8 cellular contexts compared by ENCODE assay signal in the genomic region with DNA sequence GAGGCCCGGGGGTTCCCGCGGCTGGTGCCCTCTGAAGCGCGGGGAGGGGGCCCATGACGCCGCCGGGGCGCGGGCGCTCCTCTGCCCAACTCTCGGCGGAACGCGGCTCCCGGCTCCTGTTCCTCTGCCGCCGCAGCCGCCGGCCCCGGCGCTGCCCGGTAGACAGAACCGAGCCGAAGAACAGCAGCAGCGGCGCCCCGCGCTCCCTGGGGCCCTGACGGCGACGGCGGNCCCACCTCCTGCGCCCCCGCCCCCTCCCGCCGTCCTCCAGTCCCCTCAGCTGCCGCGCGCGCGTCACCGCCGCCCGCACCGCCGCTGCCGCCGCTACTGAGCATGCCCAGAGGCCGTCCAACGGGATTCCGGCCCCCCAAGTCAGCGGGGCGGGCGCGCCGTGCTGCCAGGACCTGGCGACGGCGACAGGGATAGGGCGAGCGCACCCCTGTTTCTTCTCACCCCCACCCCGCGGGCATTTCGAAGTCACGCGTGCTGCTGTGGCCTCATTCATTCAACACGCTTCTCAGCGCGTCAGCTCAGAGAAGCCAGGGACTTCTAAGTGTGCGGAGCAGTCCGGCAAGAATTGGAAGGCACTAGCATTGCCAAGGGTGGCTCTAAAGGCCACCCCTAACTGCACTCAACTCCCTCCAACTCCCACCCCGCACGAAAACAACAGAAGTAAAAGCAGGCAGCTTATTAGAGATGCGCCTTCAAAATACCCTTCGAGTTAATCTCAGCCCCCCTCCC. TPM values are rescaled to one million over a fixed set of nuclear protein-coding genes. Genes with fewer than 3 reads are reported as not detected.
DNase-seq lines count a peak whose midpoint lies in the region; ATAC-seq and TF ChIP-seq lines count a peak whose summit lies in the region.

TSS of gene IPMK (minus strand) at position 182 of the 741 bp plus-strand sequence. CDS start 283 bp downstream, outside the sequence.

- WGBS in mammary epithelial cell (ENCODE audit: low coverage, missing lambda C conversion rate), result 0% methylated on average over 14 of the region's 76 CpGs

- H2AFZ ChIP-seq in mammary epithelial cell (ENCODE audit: low read depth, low read length), result peak within 1 kb of the TSS; percentile 100

- intact Hi-C loops in A673 (cut with micrococcal nuclease; ENCODE audit: unreplicated experiment) (no loop called here), mammary epithelial cell (cut with micrococcal nuclease) (loop anchor here (5.0 kb wide), 2 partner anchors 41 to 571 kb away; no protein-coding TSS in a partner anchor)

- in situ Hi-C loops in mammary epithelial cell (cut with MboI; ENCODE audit: low sequenced_read_pairs in 2 of 2), result no loop called here

- H3K36me3 ChIP-seq in A673 (ENCODE audit: insufficient read depth, low read length, poor library complexity, severe bottlenecking), result no peaks in the 10 kb centered on the region
- H3K36me3 ChIP-seq in mammary epithelial cell (ENCODE audit: insufficient read depth, low read length), result no peaks in the 10 kb centered on the region

- H4K20me1 ChIP-seq in mammary epithelial cell (ENCODE audit: insufficient read depth, low read length), result no peaks in the 10 kb centered on the region

- peak; percentile 93 for DNase-seq in A673 (ENCODE audit: low spot score)
- DNase-seq in NCI-H2196 (lab: John Stamatoyannopoulos, UW; ENCODE audit: unreplicated experiment), result peak; percentile 77
- peak; percentile 93 for DNase-seq in WTC11 (ENCODE audit: low spot score)
- peak; percentile 90 for DNase-seq in mammary epithelial cell
- DNase-seq in iris pigment epithelial cell (ENCODE audit: low read depth), result peak; percentile 94
- peak; percentile 92 for DNase-seq in stimulated activated CD4-positive, alpha-beta T cell treated with anti-CD3 and anti-CD28 coated beads, Interleukin-12 subunit alpha, Interleukin-12 subunit beta, amount 100 ng/mL, for 4 hours

- peak within 1 kb of the TSS; percentile 96 for H3K27ac Mint-ChIP-seq in WTC11

- no peaks in the 10 kb centered on the region for H3K27me3 ChIP-seq in A673 (replicated peaks; ENCODE audit: insufficient read depth, low read depth, low read length, poor library complexity)
- no peaks in the 10 kb centered on the region for H3K27me3 ChIP-seq in mammary epithelial cell (ENCODE audit: insufficient read depth, low read length)

- TF ChIP-seq CTCF in A673 (conservative IDR thresholded peaks at IDR 0.05; ENCODE audit: low read depth, low read length), result no peak
- no peak for TF ChIP-seq CTCF in WTC11 (IDR thresholded peaks at IDR 0.05)
- TF ChIP-seq CTCF in mammary epithelial cell (conservative IDR thresholded peaks at IDR 0.05 in 1 of 2, IDR thresholded peaks at IDR 0.05 in 1 of 2; ENCODE audit: extremely low read depth in 1 of 2, insufficient read depth in 1 of 2, low read depth in 1 of 2, low read length in 2 of 2), result no peak

- H3K4me1 ChIP-seq in A673 (ENCODE audit: insufficient read depth, low read length, poor library complexity, severe bottlenecking) (peaks cover 18% of the 10 kb centered on the region), mammary epithelial cell (ENCODE audit: insufficient read depth, low read length) (peaks cover 8% of the 10 kb centered on the region)

- H3K36me3 Mint-ChIP-seq in WTC11, result peaks cover 5% of the 10 kb centered on the region; the same call in 1 of the 2 replicates

- ATAC-seq in GM18861 (IDR thresholded peaks at IDR 0.05; ENCODE audit: unreplicated experiment), result peak; percentile 41
- peak; percentile 57 for ATAC-seq in HG03095 (IDR thresholded peaks at IDR 0.05; ENCODE audit: unreplicated experiment)
- ATAC-seq in WTC11, result peak; percentile 62

- H3K27me3 Mint-ChIP-seq in WTC11 (ENCODE audit: low read depth), result no peaks in the 10 kb centered on the region

- CTCF ChIA-PET in A673 (lab: Charles Lee), result interaction anchor here (1.3 kb wide), 1 partner anchor 24 kb away, joined by 3 read pairs; no protein-coding TSS in a partner anchor
- CTCF ChIA-PET in WTC11 (lab: Charles Lee), result interaction anchor here (1.4 to 2.0 kb wide), 2 partner anchors 24 to 67 kb away, joined by 5 read pairs; partner anchors contain the start of gene UBE2D1
- CTCF ChIA-PET in mammary epithelial cell (lab: Charles Lee; ENCODE audit: low non-redundant PET), result no interaction called here

- peak within 1 kb of the TSS; percentile 96 for H3K4me2 ChIP-seq in mammary epithelial cell (ENCODE audit: insufficient read depth, low read depth, low read length)

- POLR2A ChIA-PET in A673 (lab: Charles Lee; ENCODE audit: low non-redundant PET) (no interaction called here), WTC11 (lab: Charles Lee) (interaction anchor here (1.4 kb wide), 1 partner anchor 23 kb away, joined by 5 read pairs; no protein-coding TSS in a partner anchor)

- BruUV-seq in A673 (replicated peaks; lab: Mats Ljungman, UMichigan), result no TSS peak
- no TSS peak for BruUV-seq in mammary epithelial cell (replicated peaks; lab: Mats Ljungman, UMichigan)

- no peaks in the 10 kb centered on the region; the same call in 1 of the 2 replicates for H3K9me3 Mint-ChIP-seq in WTC11

- dilution Hi-C loops in mammary epithelial cell (cut with HindIII; ENCODE audit: low sequenced_read_pairs), result loop anchor here (5.0 kb wide), 1 partner anchor 91 kb away; no protein-coding TSS in a partner anchor

- H3K4me1 Mint-ChIP-seq in WTC11, result peaks cover 43% of the 10 kb centered on the region

- no peaks in the 10 kb centered on the region for H3K9me3 ChIP-seq in A673 (ENCODE audit: low read depth, low read length, poor library complexity, severe bottlenecking)
- H3K9me3 ChIP-seq in mammary epithelial cell (replicated peaks; ENCODE audit: insufficient read depth, low read length), result no peaks in the 10 kb centered on the region

- H3K79me2 ChIP-seq in mammary epithelial cell (ENCODE audit: insufficient read depth, low read length), result peaks cover 73% of the 10 kb centered on the region

- H3K4me3 ChIP-seq in A673 (ENCODE audit: low read depth, low read length, poor library complexity, severe bottlenecking), result peak within 1 kb of the TSS; percentile 69
- peak within 1 kb of the TSS; percentile 63 to 97 (median 89) for H3K4me3 ChIP-seq in mammary epithelial cell (replicated peaks in 1 of 3; ENCODE audit: insufficient read depth in 1 of 3, low read depth in 2 of 3, low read length in 3 of 3)

- peak within 1 kb of the TSS; percentile 85 for H3K9ac ChIP-seq in mammary epithelial cell (ENCODE audit: insufficient read depth, low read length)

- H3K27ac ChIP-seq in A673 (ENCODE audit: low read depth, low read length, poor library complexity, severe bottlenecking) (peak within 1 kb of the TSS; percentile 81), mammary epithelial cell (ENCODE audit: insufficient read depth, low read depth, low read length) (peak within 1 kb of the TSS; percentile 93)

- peak within 1 kb of the TSS; percentile 95 for H3K4me3 Mint-ChIP-seq in WTC11

TF ChIP-seq in WTC11, 78 proteins besides CTCF, POLR2A, EP300 and RAD21 (continues in another document):
- no peak for TF ChIP-seq ZNF423 (CRISPR knock-in tag; IDR thresholded peaks at IDR 0.05)
- no peak for TF ChIP-seq NR2C2 (CRISPR knock-in tag; IDR thresholded peaks at IDR 0.05)
- TF ChIP-seq, protein P1, sequence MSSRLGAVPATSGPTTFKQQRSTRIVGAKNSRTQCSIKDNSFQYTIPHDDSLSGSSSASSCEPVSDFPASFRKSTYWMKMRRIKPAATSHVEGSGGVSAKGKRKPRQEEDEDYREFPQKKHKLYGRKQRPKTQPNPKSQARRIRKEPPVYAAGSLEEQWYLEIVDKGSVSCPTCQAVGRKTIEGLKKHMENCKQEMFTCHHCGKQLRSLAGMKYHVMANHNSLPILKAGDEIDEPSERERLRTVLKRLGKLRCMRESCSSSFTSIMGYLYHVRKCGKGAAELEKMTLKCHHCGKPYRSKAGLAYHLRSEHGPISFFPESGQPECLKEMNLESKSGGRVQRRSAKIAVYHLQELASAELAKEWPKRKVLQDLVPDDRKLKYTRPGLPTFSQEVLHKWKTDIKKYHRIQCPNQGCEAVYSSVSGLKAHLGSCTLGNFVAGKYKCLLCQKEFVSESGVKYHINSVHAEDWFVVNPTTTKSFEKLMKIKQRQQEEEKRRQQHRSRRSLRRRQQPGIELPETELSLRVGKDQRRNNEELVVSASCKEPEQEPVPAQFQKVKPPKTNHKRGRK (CRISPR knock-in tag; IDR thresholded peaks at IDR 0.05; ENCODE audit: borderline replicate concordance), result no peak
- TF ChIP-seq NFATC4 (CRISPR knock-in tag; IDR thresholded peaks at IDR 0.05), result no peak
- TF ChIP-seq, protein P2, sequence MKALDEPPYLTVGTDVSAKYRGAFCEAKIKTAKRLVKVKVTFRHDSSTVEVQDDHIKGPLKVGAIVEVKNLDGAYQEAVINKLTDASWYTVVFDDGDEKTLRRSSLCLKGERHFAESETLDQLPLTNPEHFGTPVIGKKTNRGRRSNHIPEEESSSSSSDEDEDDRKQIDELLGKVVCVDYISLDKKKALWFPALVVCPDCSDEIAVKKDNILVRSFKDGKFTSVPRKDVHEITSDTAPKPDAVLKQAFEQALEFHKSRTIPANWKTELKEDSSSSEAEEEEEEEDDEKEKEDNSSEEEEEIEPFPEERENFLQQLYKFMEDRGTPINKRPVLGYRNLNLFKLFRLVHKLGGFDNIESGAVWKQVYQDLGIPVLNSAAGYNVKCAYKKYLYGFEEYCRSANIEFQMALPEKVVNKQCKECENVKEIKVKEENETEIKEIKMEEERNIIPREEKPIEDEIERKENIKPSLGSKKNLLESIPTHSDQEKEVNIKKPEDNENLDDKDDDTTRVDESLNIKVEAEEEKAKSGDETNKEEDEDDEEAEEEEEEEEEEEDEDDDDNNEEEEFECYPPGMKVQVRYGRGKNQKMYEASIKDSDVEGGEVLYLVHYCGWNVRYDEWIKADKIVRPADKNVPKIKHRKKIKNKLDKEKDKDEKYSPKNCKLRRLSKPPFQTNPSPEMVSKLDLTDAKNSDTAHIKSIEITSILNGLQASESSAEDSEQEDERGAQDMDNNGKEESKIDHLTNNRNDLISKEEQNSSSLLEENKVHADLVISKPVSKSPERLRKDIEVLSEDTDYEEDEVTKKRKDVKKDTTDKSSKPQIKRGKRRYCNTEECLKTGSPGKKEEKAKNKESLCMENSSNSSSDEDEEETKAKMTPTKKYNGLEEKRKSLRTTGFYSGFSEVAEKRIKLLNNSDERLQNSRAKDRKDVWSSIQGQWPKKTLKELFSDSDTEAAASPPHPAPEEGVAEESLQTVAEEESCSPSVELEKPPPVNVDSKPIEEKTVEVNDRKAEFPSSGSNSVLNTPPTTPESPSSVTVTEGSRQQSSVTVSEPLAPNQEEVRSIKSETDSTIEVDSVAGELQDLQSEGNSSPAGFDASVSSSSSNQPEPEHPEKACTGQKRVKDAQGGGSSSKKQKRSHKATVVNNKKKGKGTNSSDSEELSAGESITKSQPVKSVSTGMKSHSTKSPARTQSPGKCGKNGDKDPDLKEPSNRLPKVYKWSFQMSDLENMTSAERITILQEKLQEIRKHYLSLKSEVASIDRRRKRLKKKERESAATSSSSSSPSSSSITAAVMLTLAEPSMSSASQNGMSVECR (CRISPR knock-in tag; IDR thresholded peaks at IDR 0.05; ENCODE audit: borderline replicate concordance), result no peak

RNA-seq across cellular contexts. Expression of gene IPMK, which starts in this region (rescaled TPM):
- total RNA-seq in A673 (2021), result 8.2 and 8.3 TPM in 2 replicates
- 9.7 to 10.9 TPM (median 9.9 TPM) in 3 replicates for total RNA-seq in WTC11 (2021)
- 1 to 10 TPM; 5.0 to 8.7 TPM for total RNA-seq in mammary epithelial cell
- 1.5 TPM for polyA plus RNA-seq in mammary epithelial cell
- polyA minus RNA-seq in mammary epithelial cell, result 3.2 TPM

Comparison
In these comparisons a context has a peak if more than half of its experiments do, and no peak if none do; other contexts are left out.
1. Peak in every context shown above with its lines: DNase-seq, ATAC-seq, H3K4me3 ChIP-seq and H3K27ac ChIP-seq.